ENCODE assay signal across 9 cellular contexts in genomic region chr13:71879129-71879535, GRCh38. TPM values are rescaled to one million over a fixed set of nuclear protein-coding genes. Genes with fewer than 3 reads are reported as not detected.
DNase-seq lines count a peak whose midpoint lies in the region; ATAC-seq, FAIRE-seq and TF ChIP-seq lines count a peak whose summit lies in the region.
"Had no signal": no experiment of that assay in that cellular context is flagged by ENCODE, and none has a peak within 500 bp of the region (broad histone marks: within the 10 kb centered on the region; RNA-seq: fewer than 3 reads in every experiment).

No MANE protein-coding gene starts in this region.

- peaks cover 10% of the 10 kb centered on the region for H3K4me1 Mint-ChIP-seq in Calu3 (ENCODE audit: low read depth, unreplicated experiment)

- H3K4me3 ChIP-seq in body of pancreas (no peak overlapping the region), liver (ENCODE audit: low read depth in 1 of 3, low read length in 3 of 3) (peak overlapping the region in 1 of 3 donors; percentile 16)

- H3K9me3 ChIP-seq in body of pancreas, result no peaks in the 10 kb centered on the region
- no peaks in the 10 kb centered on the region for H3K9me3 ChIP-seq in liver (ENCODE audit: control insufficient read depth in 4 of 4, low read length in 3 of 4)

- H3K4me1 ChIP-seq in body of pancreas, result peaks cover 8% of the 10 kb centered on the region
- H3K4me1 ChIP-seq in liver (ENCODE audit: control insufficient read depth in 4 of 4, insufficient read depth in 4 of 4, low read length in 3 of 4), result peaks cover 3 to 12% (median 9%) of the 10 kb centered on the region in 4 donors

- DNase-seq in Caki2 (ENCODE audit: low read depth) (peak; percentile 26), GM19239 (ENCODE audit: insufficient read length, low spot score) (peak; percentile 12), NCI-H2227 (lab: John Stamatoyannopoulos, UW; ENCODE audit: unreplicated experiment) (peak; percentile 48), body of pancreas (peak in 3 of 4 donors; percentile 18 to 47 (median 20)), Calu3 (no peak)
- DNase-seq in activated naive CD4-positive, alpha-beta T cell (lab: John Stamatoyannopoulos, UW), result no peak

- H3K36me3 Mint-ChIP-seq in Calu3 (ENCODE audit: insufficient read depth, unreplicated experiment), result no peaks in the 10 kb centered on the region
- H3K36me3 Mint-ChIP-seq: naive thymus-derived CD8-positive, alpha-beta T cell had no signal

- TF ChIP-seq CTCF in body of pancreas (IDR thresholded peaks at IDR 0.05), result peak; percentile 29 to 70 (median 61)
- peak; percentile 44 for TF ChIP-seq CTCF in liver (IDR thresholded peaks at IDR 0.05; ENCODE audit: low read depth, low read length, missing input control)
- no peak for TF ChIP-seq CTCF in Calu3 (IDR thresholded peaks at IDR 0.05; ENCODE audit: unreplicated experiment)

- H3K27me3 ChIP-seq in body of pancreas (no peaks in the 10 kb centered on the region), liver (ENCODE audit: control insufficient read depth in 4 of 4, insufficient read depth in 4 of 4, low read length in 3 of 4) (no peaks in the 10 kb centered on the region)

- BruUV-seq in Calu3 (replicated peaks; lab: Mats Ljungman, UMichigan), result no TSS peak

- H3K9ac ChIP-seq in liver (ENCODE audit: low read depth in 1 of 2, low read length in 2 of 2), result no peak overlapping the region

- no peak overlapping the region for H3K27ac Mint-ChIP-seq in Calu3 (ENCODE audit: unreplicated experiment)
- H3K27ac Mint-ChIP-seq: naive thymus-derived CD8-positive, alpha-beta T cell had no signal

- peak; percentile 81 to 83 for TF ChIP-seq RAD21 in liver (IDR thresholded peaks at IDR 0.05)

- no peak overlapping the region for H3K4me3 Mint-ChIP-seq in Calu3 (ENCODE audit: low read depth, unreplicated experiment)
- H3K4me3 Mint-ChIP-seq: naive thymus-derived CD8-positive, alpha-beta T cell had no signal

- TF ChIP-seq POLR2A in body of pancreas (IDR thresholded peaks at IDR 0.05), result no peak

- H3K9me3 Mint-ChIP-seq in Calu3 (ENCODE audit: low read depth, unreplicated experiment), result no peaks in the 10 kb centered on the region

- WGBS in body of pancreas, 2 donors, result 1 to 3% methylated on average over 3 of the region's 3 CpGs
- 6% methylated on average over 3 of the region's 3 CpGs for WGBS in liver

- no peaks in the 10 kb centered on the region for H3K36me3 ChIP-seq in body of pancreas (replicated peaks in 1 of 2; ENCODE audit: insufficient read depth in 1 of 2, low read depth in 2 of 2)
- H3K36me3 ChIP-seq in liver (ENCODE audit: control insufficient read depth in 4 of 4, insufficient read depth in 3 of 4, low read depth in 1 of 4, low read length in 3 of 4), result no peaks in the 10 kb centered on the region

- peak; percentile 92 for ATAC-seq in HG03103 (IDR thresholded peaks at IDR 0.05; ENCODE audit: low read depth, unreplicated experiment)
- ATAC-seq in body of pancreas, result peak; percentile 88
- ATAC-seq: naive thymus-derived CD8-positive, alpha-beta T cell had no signal

- CTCF ChIA-PET in Calu3 (lab: Charles Lee), result interaction anchor here (0.6 to 1.0 kb wide), 5 partner anchors 11 to 638 kb away, joined by 3 to 5 read pairs (median 4); partner anchors contain the start of gene DACH1

- no peaks in the 10 kb centered on the region for H3K27me3 Mint-ChIP-seq in Calu3 (ENCODE audit: unreplicated experiment)

- in situ Hi-C loops in Caki2 (cut with HindIII; ENCODE audit: low pct_unique_long_range_greater_than_20kb, low sequenced_read_pairs), result no loop called here

- intact Hi-C loops in body of pancreas (cut with DNase I) (no loop called here), Calu3 (cut with micrococcal nuclease; ENCODE audit: unreplicated experiment) (loop anchor here (5.0 kb wide), 2 partner anchors 557 to 572 kb away; no protein-coding TSS in a partner anchor)

- FAIRE-seq in GM19239 (lab: Jason Lieb, UNC), result peak; percentile 86

- H3K27ac ChIP-seq in body of pancreas, result peak overlapping the region in 1 of 4 donors; percentile 48
- no peak overlapping the region for H3K27ac ChIP-seq in liver (ENCODE audit: low read depth in 1 of 2, low read length in 2 of 2)

TF ChIP-seq in liver, 16 proteins besides CTCF, POLR2A, EP300 and RAD21:
- no peak for TF ChIP-seq RXRA (IDR thresholded peaks at IDR 0.05)
- no peak for TF ChIP-seq EGR1 (IDR thresholded peaks at IDR 0.05; ENCODE audit: low read depth in 2 of 2)
- no peak for TF ChIP-seq NR2F2 (IDR thresholded peaks at IDR 0.05)
- TF ChIP-seq HNF4G (IDR thresholded peaks at IDR 0.05), result no peak
- TF ChIP-seq GABPA (IDR thresholded peaks at IDR 0.05 in 1 of 2, conservative IDR thresholded peaks at IDR 0.05 in 1 of 2), result no peak
- TF ChIP-seq HNF4A (conservative IDR thresholded peaks at IDR 0.05), result no peak
- TF ChIP-seq SP1 (IDR thresholded peaks at IDR 0.05), result no peak
- no peak for TF ChIP-seq MAX (IDR thresholded peaks at IDR 0.05)
- TF ChIP-seq FOXA1 (IDR thresholded peaks at IDR 0.05), result no peak
- TF ChIP-seq, protein P1, sequence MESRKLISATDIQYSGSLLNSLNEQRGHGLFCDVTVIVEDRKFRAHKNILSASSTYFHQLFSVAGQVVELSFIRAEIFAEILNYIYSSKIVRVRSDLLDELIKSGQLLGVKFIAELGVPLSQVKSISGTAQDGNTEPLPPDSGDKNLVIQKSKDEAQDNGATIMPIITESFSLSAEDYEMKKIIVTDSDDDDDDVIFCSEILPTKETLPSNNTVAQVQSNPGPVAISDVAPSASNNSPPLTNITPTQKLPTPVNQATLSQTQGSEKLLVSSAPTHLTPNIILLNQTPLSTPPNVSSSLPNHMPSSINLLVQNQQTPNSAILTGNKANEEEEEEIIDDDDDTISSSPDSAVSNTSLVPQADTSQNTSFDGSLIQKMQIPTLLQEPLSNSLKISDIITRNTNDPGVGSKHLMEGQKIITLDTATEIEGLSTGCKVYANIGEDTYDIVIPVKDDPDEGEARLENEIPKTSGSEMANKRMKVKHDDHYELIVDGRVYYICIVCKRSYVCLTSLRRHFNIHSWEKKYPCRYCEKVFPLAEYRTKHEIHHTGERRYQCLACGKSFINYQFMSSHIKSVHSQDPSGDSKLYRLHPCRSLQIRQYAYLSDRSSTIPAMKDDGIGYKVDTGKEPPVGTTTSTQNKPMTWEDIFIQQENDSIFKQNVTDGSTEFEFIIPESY (IDR thresholded peaks at IDR 0.05), result no peak
- no peak for TF ChIP-seq REST (IDR thresholded peaks at IDR 0.05)
- TF ChIP-seq JUND (IDR thresholded peaks at IDR 0.05), result no peak
- TF ChIP-seq YY1 (IDR thresholded peaks at IDR 0.05), result no peak
- TF ChIP-seq TAF1 (conservative IDR thresholded peaks at IDR 0.05), result no peak
- no peak for TF ChIP-seq ATF3 (IDR thresholded peaks at IDR 0.05)
- TF ChIP-seq FOXA2 (IDR thresholded peaks at IDR 0.05), result no peak

RNA-seq across cellular contexts. Expression of gene DACH1, which starts 12.1 kb away (rescaled TPM):
- total RNA-seq in Caki2 (2014; rRNA removed; shearing (Covaris generic); ENCODE audit: low replicate concordance), result not detected in 2 replicates
- 1 to 10 TPM; 2.9 to 3.3 TPM for total RNA-seq in body of pancreas
- 1 to 10 TPM in 1 of 2 donors, under 1 TPM in 1; 0.84 to 1.9 TPM for total RNA-seq in liver
- polyA plus RNA-seq in liver, result under 1 TPM; 0.28 to 0.71 TPM
- total RNA-seq in Calu3 (2022), result 0.14 and 0.20 TPM in 2 replicates
- total RNA-seq: naive thymus-derived CD8-positive, alpha-beta T cell had no signal
- polyA plus RNA-seq: naive thymus-derived CD8-positive, alpha-beta T cell had no signal

Comparison
In these comparisons a context has a peak if more than half of its experiments do, and no peak if none do; other contexts are left out.
1. DNase-seq: peak in Caki2 (single experiment), GM19239 (single experiment), NCI-H2227 (single experiment) and body of pancreas (3 of 4); none in Calu3 (single experiment) and activated naive CD4-positive, alpha-beta T cell (0 of 4).